In the genomic region with DNA sequence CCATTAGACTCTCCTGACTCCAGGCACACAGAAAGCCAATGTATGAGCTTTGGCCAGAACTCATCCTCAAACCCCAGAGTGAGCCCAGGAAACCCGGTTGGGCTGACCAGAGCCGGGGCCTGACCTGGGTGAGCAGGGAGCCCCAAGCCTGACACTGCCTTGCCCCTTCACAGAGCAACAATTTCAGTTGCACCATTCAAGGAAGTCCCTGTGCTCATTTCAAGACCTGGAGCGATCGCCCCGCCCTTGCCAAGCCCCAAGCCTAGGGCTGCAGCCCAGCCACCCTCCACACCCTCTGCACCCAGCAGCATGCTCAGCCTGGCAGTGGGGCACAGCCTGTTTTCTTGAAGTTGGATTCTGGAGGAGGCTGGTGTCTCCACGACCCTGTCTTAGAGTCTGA, we compare ENCODE assay signal across 11 cellular contexts. TPM values are rescaled to one million over a fixed set of nuclear protein-coding genes. Genes with fewer than 3 reads are reported as not detected.
DNase-seq lines count a peak whose midpoint lies in the region; ATAC-seq, FAIRE-seq and TF ChIP-seq lines count a peak whose summit lies in the region.
"Had no signal": no experiment of that assay in that cellular context is flagged by ENCODE, and none has a peak within 500 bp of the region (broad histone marks: within the 10 kb centered on the region; RNA-seq: fewer than 3 reads in every experiment).

No MANE protein-coding gene starts in this region.

- peak; percentile 17 for DNase-seq in activated naive CD4-positive, alpha-beta T cell treated with Interleukin-2 at 50 U/mL for 16 hours
- DNase-seq in activated naive CD4-positive, alpha-beta T cell treated with anti-CD3 and anti-CD28 coated beads, Interleukin-2, amount 50 U/mL, for 72 hours (ENCODE audit: low spot score in 2 of 2) = no peak
- no peak for DNase-seq in adipocyte (ENCODE audit: low read depth)
- DNase-seq in kidney = peak; percentile 77
- DNase-seq in tibial artery = no peak
- DNase-seq in GDM1 (lab: John Stamatoyannopoulos, UW) = no peak
- no peak for DNase-seq in SIG-M5 (lab: John Stamatoyannopoulos, UW)
- DNase-seq: NCI-H2029, nucleus accumbens had no signal

- no peaks in the 10 kb centered on the region for H3K9me3 Mint-ChIP-seq in activated naive CD4-positive, alpha-beta T cell treated with anti-CD3 and anti-CD28 coated beads, Interleukin-2, amount 50 U/mL, for 72 hours

- TF ChIP-seq CTCF in kidney (IDR thresholded peaks at IDR 0.05; ENCODE audit: borderline replicate concordance, extremely low read depth, insufficient read depth) (no peak), tibial artery (IDR thresholded peaks at IDR 0.05) (no peak)

- H3K4me1 ChIP-seq in adipocyte (ENCODE audit: control insufficient read depth, insufficient read depth, low read length) = peaks cover 31% of the 10 kb centered on the region
- peaks cover 4 to 15% of the 10 kb centered on the region in 2 donors for H3K4me1 ChIP-seq in kidney (ENCODE audit: control insufficient read depth in 1 of 2, insufficient read depth in 1 of 2, low read depth in 1 of 2, low read length in 2 of 2)
- peaks cover 0 to 70% (median 55%) of the 10 kb centered on the region in 4 donors for H3K4me1 ChIP-seq in tibial artery

- peak overlapping the region; percentile 97 for H3K9ac ChIP-seq in adipocyte (ENCODE audit: low read length)
- no peak overlapping the region for H3K9ac ChIP-seq in kidney (ENCODE audit: low read length in 2 of 2)

- H3K36me3 ChIP-seq in adipocyte (ENCODE audit: control insufficient read depth, insufficient read depth, low read length, severe bottlenecking) (no peaks in the 10 kb centered on the region), kidney (ENCODE audit: control insufficient read depth in 1 of 2, insufficient read depth in 2 of 2, low read length in 2 of 2) (no peaks in the 10 kb centered on the region), tibial artery (no peaks in the 10 kb centered on the region)

- no peak overlapping the region for H3K27ac ChIP-seq in kidney (ENCODE audit: low read depth in 2 of 2, low read length in 2 of 2)
- peak overlapping the region; percentile 89 for H3K27ac ChIP-seq in tibial artery
- H3K27ac ChIP-seq: C4-2B had no signal

- H3K27ac Mint-ChIP-seq in activated naive CD4-positive, alpha-beta T cell treated with anti-CD3 and anti-CD28 coated beads, Interleukin-2, amount 50 U/mL, for 72 hours = no peak overlapping the region

- intact Hi-C loops in kidney (cut with DNase I) (loop anchor here (10.0 kb wide), 1 partner anchor 162 kb away; the partner anchor contains the start of gene CAPZB), tibial artery (cut with DNase I; ENCODE audit: low total_unique reads) (loop anchor here (5.0 kb wide), 2 partner anchors 49 to 159 kb away; partner anchors contain the start of gene CAPZB)

- FAIRE-seq in kidney (lab: Jason Lieb, UNC) = no peak

- H3K36me3 Mint-ChIP-seq in activated naive CD4-positive, alpha-beta T cell treated with anti-CD3 and anti-CD28 coated beads, Interleukin-2, amount 50 U/mL, for 72 hours = peaks cover 5 to 6% of the 10 kb centered on the region in 2 donors

- H3K4me3 ChIP-seq in adipocyte (ENCODE audit: low read length) (peak overlapping the region; percentile 94), kidney (ENCODE audit: low read length in 2 of 2) (no peak overlapping the region), tibial artery (peak overlapping the region; percentile 85 to 90)

- H3K27me3 ChIP-seq in adipocyte (replicated peaks; ENCODE audit: control insufficient read depth, insufficient read depth, low read length) (no peaks in the 10 kb centered on the region), tibial artery (no peaks in the 10 kb centered on the region)

- no peak for ATAC-seq in activated naive CD4-positive, alpha-beta T cell treated with anti-CD3 and anti-CD28 coated beads, Interleukin-2, amount 50 U/mL, for 72 hours
- no peak for ATAC-seq in HG03135 (IDR thresholded peaks at IDR 0.05; ENCODE audit: unreplicated experiment)

- H3K9me3 ChIP-seq in adipocyte (ENCODE audit: control insufficient read depth, low read length) = no peaks in the 10 kb centered on the region
- no peaks in the 10 kb centered on the region for H3K9me3 ChIP-seq in kidney (ENCODE audit: control insufficient read depth in 1 of 2, low read length in 2 of 2)
- H3K9me3 ChIP-seq in tibial artery = no peaks in the 10 kb centered on the region

RNA-seq across cellular contexts. Expression of gene NBL1, which starts 2.3 kb away (rescaled TPM):
- 10 to 100 TPM; 16.2 to 24.0 TPM for total RNA-seq in activated naive CD4-positive, alpha-beta T cell treated with anti-CD3 and anti-CD28 coated beads, Interleukin-2, amount 50 U/mL, for 72 hours
- total RNA-seq in kidney = 141 TPM
- 47.4 TPM for polyA plus RNA-seq in kidney (ENCODE audit: insufficient read depth, low read depth, low replicate concordance)

RNA-seq across cellular contexts. Expression of gene HTR6, which starts 18.3 kb away (rescaled TPM):
- total RNA-seq in activated naive CD4-positive, alpha-beta T cell treated with anti-CD3 and anti-CD28 coated beads, Interleukin-2, amount 50 U/mL, for 72 hours = under 1 TPM; 0.11 to 0.68 TPM
- total RNA-seq in kidney = not detected
- not detected for polyA plus RNA-seq in kidney (ENCODE audit: insufficient read depth, low read depth, low replicate concordance)

Comparison
In these comparisons a context has a peak if more than half of its experiments do, and no peak if none do; other contexts are left out.
1. DNase-seq: peak in activated naive CD4-positive, alpha-beta T cell treated with Interleukin-2 at 50 U/mL for 16 hours (single experiment) and kidney (single experiment); none in activated naive CD4-positive, alpha-beta T cell treated with anti-CD3 and anti-CD28 coated beads, Interleukin-2, amount 50 U/mL, for 72 hours (0 of 2), adipocyte (single experiment), tibial artery (0 of 2), GDM1 (single experiment) and SIG-M5 (single experiment).
2. H3K4me3 ChIP-seq: peak in adipocyte (single experiment) and tibial artery (2 of 2); none in kidney (0 of 2).
3. H3K27ac ChIP-seq: peak in tibial artery (2 of 2); none in kidney (0 of 2).